22 cellular contexts compared by ENCODE assay signal in the genomic region with DNA sequence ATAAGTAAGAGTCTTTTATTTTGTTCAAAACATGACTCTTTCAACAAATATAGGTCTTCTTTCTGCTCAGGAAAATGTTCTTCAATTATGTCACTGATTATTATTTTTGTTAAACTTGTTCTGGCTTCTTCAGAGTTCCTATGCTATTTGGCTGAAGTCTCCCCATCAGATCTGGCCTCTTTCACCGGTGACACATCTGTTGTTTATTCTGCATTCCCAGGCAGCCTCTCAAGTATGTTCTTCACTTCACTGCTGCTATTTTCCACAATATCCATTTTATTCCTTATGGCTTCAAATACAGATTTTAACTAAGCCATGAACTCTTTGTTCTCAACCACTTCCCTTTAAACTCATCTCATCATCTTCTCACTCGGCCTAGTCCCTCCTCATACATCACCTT. TPM values are rescaled to one million over a fixed set of nuclear protein-coding genes. Genes with fewer than 3 reads are reported as not detected.
DNase-seq lines count a peak whose midpoint lies in the region; ATAC-seq and TF ChIP-seq lines count a peak whose summit lies in the region.
"Had no signal": no experiment of that assay in that cellular context is flagged by ENCODE, and none has a peak within 500 bp of the region (broad histone marks: within the 10 kb centered on the region; RNA-seq: fewer than 3 reads in every experiment).

No MANE protein-coding gene starts in this region.

- peak overlapping the region; percentile 12 for H3K4me3 ChIP-seq in adipocyte (ENCODE audit: low read length)
- no peak overlapping the region for H3K4me3 ChIP-seq in esophagus squamous epithelium
- H3K4me3 ChIP-seq in left lung, result no peak overlapping the region
- no peak overlapping the region for H3K4me3 ChIP-seq in thyroid gland (replicated peaks in 1 of 3)
- no peak overlapping the region for H3K4me3 ChIP-seq in lower leg skin (ENCODE audit: low read depth, poor library complexity, severe bottlenecking)
- H3K4me3 ChIP-seq: mucosa of descending colon, tibial nerve had no signal

- TF ChIP-seq CTCF in esophagus squamous epithelium (IDR thresholded peaks at IDR 0.05), result no peak
- TF ChIP-seq CTCF in left lung (IDR thresholded peaks at IDR 0.05), result no peak
- TF ChIP-seq CTCF in thyroid gland (IDR thresholded peaks at IDR 0.05), result no peak
- TF ChIP-seq CTCF in lower leg skin (IDR thresholded peaks at IDR 0.05), result no peak

- H3K27me3 ChIP-seq in adipocyte (replicated peaks; ENCODE audit: control insufficient read depth, insufficient read depth, low read length) (no peaks in the 10 kb centered on the region), esophagus squamous epithelium (no peaks in the 10 kb centered on the region), left lung (no peaks in the 10 kb centered on the region), thyroid gland (no peaks in the 10 kb centered on the region)
- H3K27me3 ChIP-seq: neutrophil, tibial nerve had no signal

- WGBS in esophagus squamous epithelium, 2 donors, result 72 to 74% methylated on average over 2 of the region's 2 CpGs
- 41% methylated on average over 2 of the region's 2 CpGs for WGBS in thyroid gland, 2 donors
- WGBS in lower leg skin, 2 donors, result 46 to 58% methylated on average over 2 of the region's 2 CpGs

- peak; percentile 64 for ATAC-seq in left lung
- no peak for ATAC-seq in GM19463 (IDR thresholded peaks at IDR 0.05; ENCODE audit: unreplicated experiment)
- ATAC-seq in GM21529 (IDR thresholded peaks at IDR 0.05; ENCODE audit: unreplicated experiment), result no peak
- ATAC-seq: mucosa of descending colon; stimulated activated naive B cell treated with anti-CD40 and anti-IgM and Interleukin-4, amounts not matched to agents 10 μg/mL and 1 μg/mL and 100 μg/mL, for 72 hours had no signal

- H3K4me1 ChIP-seq in adipocyte (ENCODE audit: control insufficient read depth, insufficient read depth, low read length) (peaks cover 18% of the 10 kb centered on the region), esophagus squamous epithelium (peaks cover 0 to 25% (median 0%) of the 10 kb centered on the region in 3 donors), left lung (peaks cover 0 to 3% of the 10 kb centered on the region in 2 donors), thyroid gland (peaks cover 10 to 16% of the 10 kb centered on the region in 2 donors)

- peak overlapping the region in 3 of 4 donors; percentile 23 to 59 (median 54) for H3K27ac ChIP-seq in esophagus squamous epithelium
- no peak overlapping the region for H3K27ac ChIP-seq in left lung
- H3K27ac ChIP-seq in thyroid gland, result peak overlapping the region; percentile 27 to 76 (median 39)
- H3K27ac ChIP-seq: neutrophil, tibial nerve had no signal

- H3K36me3 ChIP-seq in adipocyte (ENCODE audit: control insufficient read depth, insufficient read depth, low read length, severe bottlenecking) (peaks cover 21% of the 10 kb centered on the region), esophagus squamous epithelium (peaks cover 0 to 27% (median 0%) of the 10 kb centered on the region in 3 donors), left lung (peaks cover 0 to 23% of the 10 kb centered on the region in 2 donors), thyroid gland (peaks cover 0 to 10% of the 10 kb centered on the region in 2 donors)

- peak overlapping the region; percentile 21 for H3K9ac ChIP-seq in adipocyte (ENCODE audit: low read length)

- no peak for TF ChIP-seq POLR2A in esophagus squamous epithelium (IDR thresholded peaks at IDR 0.05)
- TF ChIP-seq POLR2A in thyroid gland (IDR thresholded peaks at IDR 0.05), result no peak
- no peak for TF ChIP-seq POLR2A in lower leg skin (IDR thresholded peaks at IDR 0.05)

- H3K9me3 ChIP-seq in adipocyte (ENCODE audit: control insufficient read depth, low read length), result peaks cover 6% of the 10 kb centered on the region
- no peaks in the 10 kb centered on the region for H3K9me3 ChIP-seq in esophagus squamous epithelium
- H3K9me3 ChIP-seq in left lung, result peaks cover 0 to 6% of the 10 kb centered on the region in 2 donors
- no peaks in the 10 kb centered on the region for H3K9me3 ChIP-seq in thyroid gland
- H3K9me3 ChIP-seq: mucosa of descending colon, neutrophil had no signal

- DNase-seq in adipocyte (ENCODE audit: low read depth) (peak; percentile 69), esophagus squamous epithelium (lab: John Stamatoyannopoulos, UW) (no peak), left lung (no peak), thyroid gland (peak; percentile 42 to 46), lower leg skin (ENCODE audit: low spot score in 2 of 2) (no peak), COLO668 (lab: John Stamatoyannopoulos, UW; ENCODE audit: unreplicated experiment) (no peak)
- DNase-seq: activated CD4-positive, alpha-beta T cell treated with anti-CD3 and anti-CD28 coated beads, Interleukin-2, amount 10 ng/mL, durations not matched to agents 24 days and 14 days; activated CD8-positive, alpha-beta memory T cell treated with anti-CD3 and anti-CD28 coated beads, Interleukin-2, amount 50 U/mL, for 48 hours; activated gamma-delta T cell treated with Interleukin-2 at 50 U/mL for 16 hours; amniotic stem cell; cerebellar nuclear complex; H9; left cardiac atrium; mucosa of descending colon; NCI-H510A; RPMI8226; stimulated activated naive B cell treated with anti-CD40 and anti-IgM and Interleukin-4, amounts not matched to agents 10 μg/mL and 1 μg/mL and 100 μg/mL, for 72 hours; SW 1271 had no signal

- intact Hi-C loops in esophagus squamous epithelium (cut with DNase I), result no loop called here
- intact Hi-C loops in left lung (cut with DNase I), result no loop called here
- intact Hi-C loops in thyroid gland (cut with DNase I), result no loop called here
- intact Hi-C loops in lower leg skin (cut with DNase I; ENCODE audit: low total_unique reads), result no loop called here

RNA-seq across cellular contexts. Expression of a gene that starts 45.7 kb away (rescaled TPM):
- total RNA-seq in esophagus squamous epithelium (10 to 100 TPM; 21.6 to 72.7 (median 35.2) TPM), left lung (10 to 100 TPM; 31.8 to 36.8 TPM), thyroid gland (10 to 100 TPM; 12.9 to 91.6 (median 39.8) TPM), lower leg skin (10 to 100 TPM; 27.4 to 85.5 (median 57.9) TPM)

Comparison
In these comparisons a context has a peak if more than half of its experiments do, and no peak if none do; other contexts are left out.
1. DNase-seq: peak in adipocyte (single experiment) and thyroid gland (2 of 2); none in esophagus squamous epithelium (single experiment), left lung (0 of 2), lower leg skin (0 of 2) and COLO668 (single experiment).
2. H3K27ac ChIP-seq: peak in esophagus squamous epithelium (3 of 4) and thyroid gland (3 of 3); none in left lung (0 of 2).